16 cellular contexts compared by ENCODE assay signal in genomic region chr7:82131224-82131623, GRCh38.
DNase-seq lines count a peak whose midpoint lies in the region; ATAC-seq, FAIRE-seq and TF ChIP-seq lines count a peak whose summit lies in the region.
"Had no signal": no experiment of that assay in that cellular context is flagged by ENCODE, and none has a peak within 500 bp of the region (broad histone marks: within the 10 kb centered on the region; RNA-seq: fewer than 3 reads in every experiment).

No MANE protein-coding gene starts in this region.

- H2BK120ac ChIP-seq in H1 (replicated peaks; ENCODE audit: low read depth, low read length), result no peak overlapping the region

- H3K4me1 ChIP-seq in H1 (replicated peaks in 1 of 4; ENCODE audit: control insufficient read depth in 3 of 4, insufficient read depth in 4 of 4, low read length in 3 of 4), result no peaks in the 10 kb centered on the region; a peak in 1 of 7 replicates
- H3K4me1 ChIP-seq: A549, HAP-1 had no signal

- no peak for TF ChIP-seq CTCF in H1 (IDR thresholded peaks at IDR 0.05; ENCODE audit: control extremely low read depth in 1 of 3, insufficient read depth in 1 of 3, low read depth in 1 of 3, low read length in 3 of 3)
- TF ChIP-seq CTCF in activated CD8-positive, alpha-beta T cell treated with anti-CD3 and anti-CD28 coated beads for 36 hours (IDR thresholded peaks at IDR 0.05), result no peak

- no peak overlapping the region for H3K27ac ChIP-seq in H1 (ENCODE audit: low read depth, low read length)
- H3K27ac ChIP-seq: A549, RWPE1 had no signal

- no peaks in the 10 kb centered on the region for H3K27me3 Mint-ChIP-seq in activated CD8-positive, alpha-beta T cell treated with anti-CD3 and anti-CD28 coated beads for 36 hours

- no peaks in the 10 kb centered on the region for H3K4me1 Mint-ChIP-seq in activated CD8-positive, alpha-beta T cell treated with anti-CD3 and anti-CD28 coated beads for 36 hours (ENCODE audit: low read depth)

- H4K20me1 ChIP-seq in H1 (replicated peaks in 1 of 2; ENCODE audit: control insufficient read depth in 1 of 2, insufficient read depth in 2 of 2, low read length in 2 of 2), result no peaks in the 10 kb centered on the region

- POLR2A ChIA-PET in H1 (lab: Charles Lee; ENCODE audit: partially characterized antibody), result no interaction called here
- POLR2A ChIA-PET in activated CD8-positive, alpha-beta T cell treated with anti-CD3 and anti-CD28 coated beads for 36 hours (lab: Charles Lee), result no interaction called here

- TF ChIP-seq POLR2A in H1 (IDR thresholded peaks at IDR 0.05; ENCODE audit: control extremely low read depth in 1 of 2, low read depth in 2 of 2, low read length in 2 of 2), result no peak

- no peak overlapping the region for H3K4me2 ChIP-seq in H1 (ENCODE audit: insufficient read depth in 1 of 2, low read depth in 2 of 2, low read length in 2 of 2)
- H3K4me2 ChIP-seq: A549 had no signal

- no peak overlapping the region for H3K9ac ChIP-seq in H1 (replicated peaks in 1 of 4; ENCODE audit: extremely low read depth in 1 of 4, low read depth in 3 of 4, low read length in 3 of 4)

- H3K23me2 ChIP-seq in H1 (ENCODE audit: low read depth, low read length), result no peaks in the 10 kb centered on the region

- no peaks in the 10 kb centered on the region for H3K9me3 ChIP-seq in H1 (ENCODE audit: insufficient read depth in 2 of 2, low read depth in 1 of 2, low read length in 1 of 2)
- H3K9me3 ChIP-seq: A549, HAP-1 had no signal

- no peak overlapping the region for H4K8ac ChIP-seq in H1 (ENCODE audit: extremely low read depth, insufficient read depth, low read length)

- H3K4me3 ChIP-seq in H1 (ENCODE audit: extremely low read depth in 1 of 4, insufficient read depth in 2 of 4, low read depth in 3 of 4, low read length in 4 of 4), result no peak overlapping the region
- H3K4me3 ChIP-seq: A549, HAP-1 had no signal

- DNase-seq in Daoy (ENCODE audit: low read depth) (peak; percentile 4), NCI-H69 (lab: John Stamatoyannopoulos, UW) (peak; percentile 34), H1 (ENCODE audit: low read depth in 1 of 2, low spot score in 2 of 2) (no peak), iris pigment epithelial cell (ENCODE audit: low read depth) (peak; percentile 29), NCI-H2227 treated with DMSO at 0.1 percent for 48 hours (lab: John Stamatoyannopoulos, UW) (no peak), retina (no peak)
- DNase-seq in activated CD8-positive, alpha-beta T cell treated with anti-CD3 and anti-CD28 coated beads for 36 hours, result no peak
- DNase-seq: AML-193, GDM1, NCI-H1436, NCI-H2081, NCI-H524 treated with DMSO at 0.1 percent for 48 hours had no signal

- H2AK5ac ChIP-seq in H1 (ENCODE audit: low read depth, low read length), result no peak overlapping the region

- H3K27me3 ChIP-seq in H1 (replicated peaks in 1 of 4; ENCODE audit: control insufficient read depth in 3 of 4, extremely low read depth in 1 of 4, insufficient read depth in 3 of 4, low read length in 3 of 4), result peaks cover 0 to 1% (median 0%) of the 10 kb centered on the region in 4 experiments; a peak in 1 of 7 replicates

- H3K4ac ChIP-seq in H1 (replicated peaks; ENCODE audit: insufficient read length, low read depth, low read length), result no peak overlapping the region

- no peak overlapping the region for H3K56ac ChIP-seq in H1 (replicated peaks; ENCODE audit: insufficient read length, low read depth, low read length)

- H3K36me3 Mint-ChIP-seq in activated CD8-positive, alpha-beta T cell treated with anti-CD3 and anti-CD28 coated beads for 36 hours (ENCODE audit: low read depth), result no peaks in the 10 kb centered on the region

- TF ChIP-seq EP300 in H1 (IDR thresholded peaks at IDR 0.05; ENCODE audit: borderline replicate concordance in 1 of 2, low read depth in 2 of 2, low read length in 2 of 2), result no peak

- H3K23ac ChIP-seq in H1 (ENCODE audit: insufficient read length), result no peak overlapping the region

- H2BK20ac ChIP-seq in H1 (ENCODE audit: low read length), result no peak overlapping the region

- H3K79me2 ChIP-seq in H1 (ENCODE audit: control insufficient read depth in 1 of 2, insufficient read depth in 2 of 2, low read length in 2 of 2), result no peaks in the 10 kb centered on the region

- TF ChIP-seq RAD21 in H1 (IDR thresholded peaks at IDR 0.05 in 1 of 2, conservative IDR thresholded peaks at IDR 0.05 in 1 of 2; ENCODE audit: low read depth in 2 of 2, low read length in 2 of 2), result no peak

- H2BK12ac ChIP-seq in H1 (ENCODE audit: low read depth, low read length), result no peak overlapping the region

- no peak overlapping the region for H4K91ac ChIP-seq in H1 (replicated peaks; ENCODE audit: insufficient read length, low read length)

- no peak overlapping the region for H3K18ac ChIP-seq in H1 (ENCODE audit: extremely low read depth, low read length)

- no peak for FAIRE-seq in H1 (lab: Jason Lieb, UNC)
- FAIRE-seq: A549 had no signal

- no peaks in the 10 kb centered on the region for H3K9me3 Mint-ChIP-seq in activated CD8-positive, alpha-beta T cell treated with anti-CD3 and anti-CD28 coated beads for 36 hours

- no peak overlapping the region for H3K4me3 Mint-ChIP-seq in activated CD8-positive, alpha-beta T cell treated with anti-CD3 and anti-CD28 coated beads for 36 hours

- 84% methylated on average over 2 of the region's 2 CpGs; no CpG with 5 or more reads in 1 of the 2 experiments for WGBS in H1 (ENCODE audit: extremely low coverage in 1 of 2, insufficient coverage in 1 of 2, insufficient read length in 1 of 2, insufficient replicate concordance in 2 of 2, low coverage in 1 of 2, low lambda C conversion rate in 2 of 2, missing lambda C conversion rate in 1 of 2), 2 experiments

- no peak overlapping the region for H2AFZ ChIP-seq in H1 (ENCODE audit: low read length)

- H3K27ac Mint-ChIP-seq in activated CD8-positive, alpha-beta T cell treated with anti-CD3 and anti-CD28 coated beads for 36 hours, result no peak overlapping the region

- no peaks in the 10 kb centered on the region for H3K79me1 ChIP-seq in H1 (ENCODE audit: low read depth, low read length)

- CTCF ChIA-PET in H1 (lab: Charles Lee; ENCODE audit: partially characterized antibody), result no interaction called here
- CTCF ChIA-PET in activated CD8-positive, alpha-beta T cell treated with anti-CD3 and anti-CD28 coated beads for 36 hours (lab: Charles Lee), result no interaction called here

- no peak overlapping the region for H4K5ac ChIP-seq in H1 (ENCODE audit: insufficient read length, low read depth, low read length)

- H2BK5ac ChIP-seq in H1 (ENCODE audit: low read depth, low read length), result no peak overlapping the region

- intact Hi-C loops in activated CD8-positive, alpha-beta T cell treated with anti-CD3 and anti-CD28 coated beads for 36 hours (cut with micrococcal nuclease), result no loop called here

- ATAC-seq in GM19023 (IDR thresholded peaks at IDR 0.05; ENCODE audit: unreplicated experiment), result no peak
- ATAC-seq in activated CD8-positive, alpha-beta T cell treated with anti-CD3 and anti-CD28 coated beads for 36 hours, result no peak
- ATAC-seq: A549 had no signal

- no peak overlapping the region for H2BK15ac ChIP-seq in H1 (ENCODE audit: low read length)

- H3K36me3 ChIP-seq in H1 (ENCODE audit: control insufficient read depth in 2 of 4, insufficient read depth in 4 of 4, low read length in 3 of 4), result no peaks in the 10 kb centered on the region
- H3K36me3 ChIP-seq: HAP-1 had no signal

- no peak overlapping the region for H3K14ac ChIP-seq in H1 (ENCODE audit: insufficient read length)

TF ChIP-seq in H1, 55 proteins besides CTCF, POLR2A, EP300 and RAD21:
- 0 out of 2 replicates have a peak, but pooled peaks have one; percentile 11 for TF ChIP-seq SRF (IDR thresholded peaks at IDR 0.05; ENCODE audit: low read depth, low read length)
- no peak for TF ChIP-seq TEAD4 (IDR thresholded peaks at IDR 0.05; ENCODE audit: low read depth, low read length)

Comparison
In these comparisons a context has a peak if more than half of its experiments do, and no peak if none do; other contexts are left out.
1. DNase-seq: peak in Daoy (single experiment), NCI-H69 (single experiment) and iris pigment epithelial cell (single experiment); none in H1 (0 of 2), NCI-H2227 treated with DMSO at 0.1 percent for 48 hours (single experiment), retina (single experiment) and activated CD8-positive, alpha-beta T cell treated with anti-CD3 and anti-CD28 coated beads for 36 hours (single experiment).